ENCODE assay signal across 8 cellular contexts in the genomic region with DNA sequence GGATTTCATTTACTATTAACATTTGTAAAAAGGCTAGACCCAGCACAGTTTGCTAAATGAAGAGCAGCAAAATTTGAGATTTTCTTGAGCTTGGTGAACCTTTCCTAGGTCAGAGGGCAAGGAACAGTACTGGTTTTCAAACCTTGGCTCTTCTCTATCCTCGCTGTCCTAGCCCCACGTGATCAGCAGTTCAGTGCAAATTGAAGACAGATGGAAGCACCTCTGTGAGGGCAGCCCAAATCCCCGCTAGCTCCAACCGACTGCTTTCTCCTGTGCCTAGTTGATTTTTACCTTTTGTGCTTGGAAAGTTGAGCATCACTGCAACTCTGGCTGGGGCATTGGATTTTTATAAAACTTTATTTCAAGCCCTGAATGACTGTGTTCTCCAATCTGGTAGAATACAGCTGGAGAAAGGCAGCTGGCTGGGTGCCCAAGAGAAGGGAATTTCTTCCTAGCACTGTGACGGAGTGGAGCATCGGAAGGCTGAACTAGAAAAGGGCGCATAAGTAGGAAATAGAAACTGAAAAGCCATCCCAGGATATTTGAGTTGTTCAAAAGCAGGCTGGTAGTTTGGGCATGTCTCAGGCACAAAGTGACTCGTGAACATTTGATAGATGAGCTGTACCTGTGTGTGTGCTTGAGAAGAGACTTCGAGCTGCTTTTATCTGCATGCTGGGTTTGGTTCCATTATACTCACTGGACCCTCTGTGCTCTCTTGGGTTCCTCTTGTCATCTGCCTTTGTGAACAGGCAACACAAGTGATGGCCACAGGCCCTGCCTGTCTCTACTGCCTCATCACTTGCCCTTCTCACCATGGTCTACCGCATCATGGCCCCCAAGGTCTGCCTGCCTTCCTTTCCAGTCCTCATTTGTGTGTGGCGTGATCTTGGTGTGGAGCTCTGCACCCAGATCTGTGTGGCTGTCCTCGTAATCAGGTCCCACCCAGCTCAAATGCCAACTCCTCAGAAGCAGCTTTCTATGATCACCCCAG. TPM values are rescaled to one million over a fixed set of nuclear protein-coding genes. Genes with fewer than 3 reads are reported as not detected.
A peak's percentile ranks its signal among the peaks of the same experiment; 100 is the strongest.
DNase-seq lines count a peak whose midpoint lies in the region; ATAC-seq and TF ChIP-seq lines count a peak whose summit lies in the region.

No MANE protein-coding gene starts in this region.

- DNase-seq in BJ (ENCODE audit: low read depth) (no peak), NCI-H2171 treated with DMSO at 0.1 percent for 48 hours (lab: John Stamatoyannopoulos, UW) (peak; percentile 71), dedifferentiated amniotic fluid mesenchymal stem cell (ENCODE audit: extremely low spot score) (peak; percentile 50), UCSD-AML1 (lab: John Stamatoyannopoulos, UW; ENCODE audit: unreplicated experiment) (no peak), SIG-M5 (lab: John Stamatoyannopoulos, UW) (no peak), pons (ENCODE audit: low spot score) (no peak)
- DNase-seq in naive thymus-derived CD4-positive, alpha-beta T cell = no peak

- H3K9me3 ChIP-seq in naive thymus-derived CD4-positive, alpha-beta T cell (ENCODE audit: control insufficient read depth in 2 of 3, low read length in 3 of 3) = no peaks in the 10 kb centered on the region

- no peaks in the 10 kb centered on the region for H3K27me3 Mint-ChIP-seq in naive thymus-derived CD4-positive, alpha-beta T cell

- intact Hi-C loops in naive thymus-derived CD4-positive, alpha-beta T cell (cut with micrococcal nuclease) = loop anchor here in 1 of 2 donors (5.0 to 10.0 kb wide), 3 partner anchors 226 to 1014 kb away; partner anchors contain the start of genes ARFGEF2, B4GALT5 and PARD6B

- no peak for TF ChIP-seq CTCF in BJ (IDR thresholded peaks at IDR 0.05; ENCODE audit: insufficient read depth, low read depth, low read length)

- no peaks in the 10 kb centered on the region for H3K27me3 ChIP-seq in BJ (ENCODE audit: control insufficient read depth, insufficient read depth, low read length)
- H3K27me3 ChIP-seq in naive thymus-derived CD4-positive, alpha-beta T cell (ENCODE audit: control insufficient read depth in 2 of 2, insufficient read depth in 2 of 2, low read length in 2 of 2) = no peaks in the 10 kb centered on the region

- peaks cover 5 to 19% (median 7%) of the 10 kb centered on the region in 5 donors for H3K36me3 Mint-ChIP-seq in naive thymus-derived CD4-positive, alpha-beta T cell

- H3K27ac Mint-ChIP-seq in naive thymus-derived CD4-positive, alpha-beta T cell = peak overlapping the region; percentile 36 to 98 (median 67)

- peaks cover 22 to 27% of the 10 kb centered on the region in 2 donors for H3K4me1 ChIP-seq in naive thymus-derived CD4-positive, alpha-beta T cell (ENCODE audit: control insufficient read depth in 2 of 2, insufficient read depth in 2 of 2, low read length in 2 of 2)

- H3K4me3 Mint-ChIP-seq in naive thymus-derived CD4-positive, alpha-beta T cell = peak overlapping the region; percentile 61 to 100 (median 97)

- peaks cover 11% of the 10 kb centered on the region for H3K36me3 ChIP-seq in BJ (ENCODE audit: control insufficient read depth, insufficient read depth, low read length)
- peaks cover 4 to 31% (median 11%) of the 10 kb centered on the region in 3 experiments for H3K36me3 ChIP-seq in naive thymus-derived CD4-positive, alpha-beta T cell (ENCODE audit: control insufficient read depth in 2 of 3, insufficient read depth in 3 of 3, low read length in 3 of 3)

- H3K4me3 ChIP-seq in BJ (ENCODE audit: low read depth, low read length) = peak overlapping the region; percentile 96
- H3K4me3 ChIP-seq in naive thymus-derived CD4-positive, alpha-beta T cell (ENCODE audit: low read length) = peak overlapping the region; percentile 90

- peaks cover 37 to 73% (median 62%) of the 10 kb centered on the region in 7 donors for H3K4me1 Mint-ChIP-seq in naive thymus-derived CD4-positive, alpha-beta T cell

- ATAC-seq in naive thymus-derived CD4-positive, alpha-beta T cell = no peak
- no peak for ATAC-seq in HG03521 (IDR thresholded peaks at IDR 0.05; ENCODE audit: unreplicated experiment)

- peak overlapping the region; percentile 95 for H3K27ac ChIP-seq in naive thymus-derived CD4-positive, alpha-beta T cell (ENCODE audit: low read depth, low read length)

- POLR2A ChIA-PET in BJ (lab: Charles Lee) = no interaction called here
- POLR2A ChIA-PET in naive thymus-derived CD4-positive, alpha-beta T cell (lab: Charles Lee) = no interaction called here

- CTCF ChIA-PET in BJ (lab: Yijun Ruan, JAX) = interaction anchor here (0.8 to 1.0 kb wide), 2 partner anchors 133 kb away, joined by 3 to 4 read pairs; no protein-coding TSS in a partner anchor
- CTCF ChIA-PET in naive thymus-derived CD4-positive, alpha-beta T cell (lab: Charles Lee) = interaction anchor here (0.5 kb wide), 1 partner anchor 229 kb away, joined by 3 read pairs; no protein-coding TSS in a partner anchor

- peaks cover 0 to 2% (median 0%) of the 10 kb centered on the region in 11 donors for H3K9me3 Mint-ChIP-seq in naive thymus-derived CD4-positive, alpha-beta T cell

RNA-seq across cellular contexts. Expression of gene RNF114, which starts 2.3 kb away (rescaled TPM):
- polyA plus RNA-seq in BJ (2011; rRNA removed) = 53.6 and 54.1 TPM in 2 replicates
- 21.4 and 38.5 TPM in 2 replicates for polyA minus RNA-seq in BJ (2011; rRNA and poly(A)+ RNA removed)
- 100 to 1,000 TPM in 3 of 5 experiments, 10 to 100 TPM in 2; 67.1 to 113 (median 101) TPM for total RNA-seq in naive thymus-derived CD4-positive, alpha-beta T cell
- 100 to 1,000 TPM; 130 to 143 TPM for polyA plus RNA-seq in naive thymus-derived CD4-positive, alpha-beta T cell

RNA-seq across cellular contexts. Expression of gene SPATA2, which starts 23.1 kb away (rescaled TPM):
- polyA plus RNA-seq in BJ (2011; rRNA removed) = 3.5 and 5.7 TPM in 2 replicates
- 3.7 and 4.1 TPM in 2 replicates for polyA minus RNA-seq in BJ (2011; rRNA and poly(A)+ RNA removed)
- total RNA-seq in naive thymus-derived CD4-positive, alpha-beta T cell = 10 to 100 TPM in 2 of 5 experiments, 1 to 10 TPM in 3; 9.0 to 18.4 (median 10.0) TPM
- polyA plus RNA-seq in naive thymus-derived CD4-positive, alpha-beta T cell = 1 to 10 TPM; 2.7 to 7.4 TPM

RNA-seq across cellular contexts. Expression of gene SNAI1, which starts 44.3 kb away (rescaled TPM):
- polyA plus RNA-seq in BJ (2011; rRNA removed) = 3.6 and 6.5 TPM in 2 replicates
- 2.7 and 3.4 TPM in 2 replicates for polyA minus RNA-seq in BJ (2011; rRNA and poly(A)+ RNA removed)
- 1 to 10 TPM in 2 of 5 experiments, under 1 TPM in 3; 0.22 to 7.0 (median 0.34) TPM for total RNA-seq in naive thymus-derived CD4-positive, alpha-beta T cell
- polyA plus RNA-seq in naive thymus-derived CD4-positive, alpha-beta T cell = under 1 TPM; 0.28 to 0.34 TPM

Comparison
In these comparisons a context has a peak if more than half of its experiments do, and no peak if none do; other contexts are left out.
1. DNase-seq: peak in NCI-H2171 treated with DMSO at 0.1 percent for 48 hours (single experiment) and dedifferentiated amniotic fluid mesenchymal stem cell (single experiment); none in BJ (single experiment), naive thymus-derived CD4-positive, alpha-beta T cell (0 of 9), UCSD-AML1 (single experiment), SIG-M5 (single experiment) and pons (single experiment).